37 cellular contexts compared by ENCODE assay signal in genomic region chr2:198795419-198795818, GRCh38.
"Had no signal": no experiment of that assay in that cellular context is flagged by ENCODE, and none has a peak within 500 bp of the region (broad histone marks: within the 10 kb centered on the region; RNA-seq: fewer than 3 reads in every experiment).

No MANE protein-coding gene starts in this region.

- DNase-seq: activated B cell treated with CpG ODN at 0.5 μM for 24 hours; activated CD4-positive, alpha-beta memory T cell treated with anti-CD3 and anti-CD28 coated beads for 36 hours; activated CD4-positive, alpha-beta T cell treated with anti-CD3 and anti-CD28 coated beads for 4 hours; activated CD4-positive, alpha-beta T cell treated with anti-CD3 and anti-CD28 coated beads, Interleukin-2, amount 10 ng/mL, durations not matched to agents 24 days and 14 days; activated CD4-positive, alpha-beta T cell treated with anti-CD3 and anti-CD28 coated beads, Interleukin-2, amount 50 U/mL, for 1 hour; activated CD4-positive, alpha-beta T cell treated with anti-CD3 and anti-CD28 coated beads, Interleukin-2, amount 50 U/mL, for 4 hours; activated CD4-positive, CD25-positive, alpha-beta regulatory T cell treated with anti-CD3 and anti-CD28 coated beads, Interleukin-2, amount 50 U/mL, for 72 hours; activated CD8-positive, alpha-beta memory T cell treated with anti-CD3 and anti-CD28 coated beads, Interleukin-2, amount 50 U/mL, for 4 hours; activated CD8-positive, alpha-beta T cell treated with anti-CD3 and anti-CD28 coated beads for 36 hours; activated effector memory CD4-positive, alpha-beta T cell treated with Interleukin-2 at 50 U/mL for 16 hours; activated gamma-delta T cell; activated naive CD4-positive, alpha-beta T cell treated with anti-CD3 and anti-CD28 coated beads, Interleukin-2, amount 10 ng/mL, durations not matched to agents 7 days and 5 days; activated naive CD4-positive, alpha-beta T cell treated with Interleukin-2 at 50 U/mL for 16 hours; activated naive CD8-positive, alpha-beta T cell treated with anti-CD3 and anti-CD28 coated beads, Interleukin-2, amount 10 ng/mL, durations not matched to agents 7 days and 5 days; activated naive CD8-positive, alpha-beta T cell treated with anti-CD3 and anti-CD28 coated beads, Interleukin-2, amount 50 U/mL, for 24 hours; activated T-cell treated with anti-CD3 and anti-CD28 coated beads for 4 hours; activated T-cell treated with anti-CD3 and anti-CD28 coated beads, Interleukin-2, amount 50 U/mL, for 1 hour; activated T-cell treated with anti-CD3 and anti-CD28 coated beads, Interleukin-2, amount 50 U/mL, for 4 hours; activated T-cell treated with anti-CD3 and anti-CD28 coated beads, Interleukin-2, amount 50 U/mL, for 72 hours; amygdala; anterior cingulate cortex; caudate nucleus; SW 1271; T-helper 1 cell; T-helper 2 cell; T-helper 9 cell had no signal

- H3K9me3 ChIP-seq: ascending aorta had no signal

- H3K27me3 Mint-ChIP-seq: activated B cell treated with CpG ODN at 0.5 μM for 24 hours; activated CD4-positive, alpha-beta memory T cell treated with anti-CD3 and anti-CD28 coated beads for 36 hours; activated CD4-positive, alpha-beta T cell treated with anti-CD3 and anti-CD28 coated beads, Interleukin-2, amount 10 ng/mL, durations not matched to agents 24 days and 14 days; activated CD8-positive, alpha-beta T cell treated with anti-CD3 and anti-CD28 coated beads for 36 hours; activated naive CD4-positive, alpha-beta T cell treated with anti-CD3 and anti-CD28 coated beads, Interleukin-2, amount 10 ng/mL, durations not matched to agents 7 days and 5 days; activated naive CD4-positive, alpha-beta T cell treated with anti-CD3 and anti-CD28 coated beads, Interleukin-2, amount 50 U/mL, for 24 hours; activated naive CD8-positive, alpha-beta T cell; activated naive CD8-positive, alpha-beta T cell treated with anti-CD3 and anti-CD28 coated beads, Interleukin-2, amount 10 ng/mL, durations not matched to agents 7 days and 5 days; activated naive CD8-positive, alpha-beta T cell treated with anti-CD3 and anti-CD28 coated beads, Interleukin-2, amount 50 U/mL, for 24 hours; central memory CD8-positive, alpha-beta T cell had no signal

- H3K4me3 ChIP-seq: ascending aorta, cardiac muscle cell had no signal

- ATAC-seq: activated CD8-positive, alpha-beta T cell treated with anti-CD3 and anti-CD28 coated beads for 36 hours; activated naive CD8-positive, alpha-beta T cell treated with anti-CD3 and anti-CD28 coated beads, Interleukin-2, amount 50 U/mL, for 24 hours; activated T-cell treated with anti-CD3 and anti-CD28 coated beads, Interleukin-2, amount 50 U/mL, for 4 hours; activated T-cell treated with anti-CD3 and anti-CD28 coated beads, Interleukin-2, amount 50 U/mL, for 72 hours had no signal

- H3K4me1 ChIP-seq: ascending aorta had no signal

- H3K4me1 Mint-ChIP-seq: activated B cell treated with CpG ODN at 0.5 μM for 24 hours; activated CD4-positive, alpha-beta T cell treated with anti-CD3 and anti-CD28 coated beads, Interleukin-2, amount 10 ng/mL, durations not matched to agents 24 days and 14 days; activated naive CD4-positive, alpha-beta T cell treated with anti-CD3 and anti-CD28 coated beads, Interleukin-2, amount 10 ng/mL, durations not matched to agents 7 days and 5 days; activated naive CD4-positive, alpha-beta T cell treated with anti-CD3 and anti-CD28 coated beads, Interleukin-2, amount 50 U/mL, for 24 hours; activated naive CD8-positive, alpha-beta T cell treated with anti-CD3 and anti-CD28 coated beads, Interleukin-2, amount 10 ng/mL, durations not matched to agents 7 days and 5 days; activated naive CD8-positive, alpha-beta T cell treated with anti-CD3 and anti-CD28 coated beads, Interleukin-2, amount 50 U/mL, for 24 hours; brain; central memory CD8-positive, alpha-beta T cell had no signal

- H3K9me3 Mint-ChIP-seq: activated CD4-positive, alpha-beta memory T cell treated with anti-CD3 and anti-CD28 coated beads for 36 hours; activated CD4-positive, alpha-beta T cell treated with anti-CD3 and anti-CD28 coated beads, Interleukin-2, amount 10 ng/mL, durations not matched to agents 24 days and 14 days; activated CD8-positive, alpha-beta T cell treated with anti-CD3 and anti-CD28 coated beads for 36 hours; activated naive CD4-positive, alpha-beta T cell treated with anti-CD3 and anti-CD28 coated beads, Interleukin-2, amount 10 ng/mL, durations not matched to agents 7 days and 5 days; activated naive CD8-positive, alpha-beta T cell treated with anti-CD3 and anti-CD28 coated beads, Interleukin-2, amount 50 U/mL, for 24 hours; activated T-cell treated with anti-CD3 and anti-CD28 coated beads, Interleukin-2, amount 50 U/mL, for 4 hours; activated T-cell treated with anti-CD3 and anti-CD28 coated beads, Interleukin-2, amount 50 U/mL, for 72 hours; activated T-helper 2 cell treated with anti-CD3 and anti-CD28 coated beads, Interferon-gamma antibody, Interleukin-2, Interleukin-4, amounts not matched to agents 10 μg/mL and 5 μg/mL and 100 μg/mL, durations not matched to agents 14 hours and 24 hours and 36 hours; brain; central memory CD8-positive, alpha-beta T cell; T-helper 1 cell treated with Interleukin-12 subunit alpha and Interleukin-12 subunit beta and Interleukin-4 antibody, amounts not matched to agents 30 μg/mL and 1 μg/mL, for 36 hours; T-helper 2 cell treated with Interferon-gamma antibody and Interleukin-4, amounts not matched to agents 5 μg/mL and 100 μg/mL, for 36 hours had no signal

- H3K4me3 Mint-ChIP-seq: activated B cell treated with CpG ODN at 0.5 μM for 24 hours; activated CD4-positive, alpha-beta memory T cell treated with anti-CD3 and anti-CD28 coated beads for 36 hours; activated CD4-positive, alpha-beta T cell treated with anti-CD3 and anti-CD28 coated beads, Interleukin-2, amount 10 ng/mL, durations not matched to agents 24 days and 14 days; activated CD8-positive, alpha-beta T cell treated with anti-CD3 and anti-CD28 coated beads for 36 hours; activated naive CD4-positive, alpha-beta T cell treated with anti-CD3 and anti-CD28 coated beads, Interleukin-2, amount 10 ng/mL, durations not matched to agents 7 days and 5 days; activated naive CD4-positive, alpha-beta T cell treated with anti-CD3 and anti-CD28 coated beads, Interleukin-2, amount 50 U/mL, for 24 hours; activated naive CD8-positive, alpha-beta T cell; activated naive CD8-positive, alpha-beta T cell treated with anti-CD3 and anti-CD28 coated beads, Interleukin-2, amount 10 ng/mL, durations not matched to agents 7 days and 5 days; activated naive CD8-positive, alpha-beta T cell treated with anti-CD3 and anti-CD28 coated beads, Interleukin-2, amount 50 U/mL, for 24 hours; activated T-cell treated with anti-CD3 and anti-CD28 coated beads, Interleukin-2, amount 50 U/mL, for 4 hours; activated T-cell treated with anti-CD3 and anti-CD28 coated beads, Interleukin-2, amount 50 U/mL, for 72 hours; brain; central memory CD8-positive, alpha-beta T cell; T-helper 1 cell treated with Interleukin-12 subunit alpha and Interleukin-12 subunit beta and Interleukin-4 antibody, amounts not matched to agents 30 μg/mL and 1 μg/mL, for 36 hours; T-helper 2 cell treated with Interferon-gamma antibody and Interleukin-4, amounts not matched to agents 5 μg/mL and 100 μg/mL, for 36 hours had no signal

- H3K36me3 Mint-ChIP-seq: activated CD4-positive, alpha-beta memory T cell treated with anti-CD3 and anti-CD28 coated beads for 36 hours; activated naive CD4-positive, alpha-beta T cell treated with anti-CD3 and anti-CD28 coated beads, Interleukin-2, amount 10 ng/mL, durations not matched to agents 7 days and 5 days; activated naive CD4-positive, alpha-beta T cell treated with anti-CD3 and anti-CD28 coated beads, Interleukin-2, amount 50 U/mL, for 24 hours; activated naive CD8-positive, alpha-beta T cell; activated naive CD8-positive, alpha-beta T cell treated with anti-CD3 and anti-CD28 coated beads, Interleukin-2, amount 10 ng/mL, durations not matched to agents 7 days and 5 days; brain had no signal

- H3K36me3 ChIP-seq: ascending aorta, cardiac muscle cell had no signal

- H3K27ac Mint-ChIP-seq: activated B cell treated with CpG ODN at 0.5 μM for 24 hours; activated CD4-positive, alpha-beta memory T cell treated with anti-CD3 and anti-CD28 coated beads for 36 hours; activated CD4-positive, alpha-beta T cell treated with anti-CD3 and anti-CD28 coated beads, Interleukin-2, amount 10 ng/mL, durations not matched to agents 24 days and 14 days; activated CD8-positive, alpha-beta T cell treated with anti-CD3 and anti-CD28 coated beads for 36 hours; activated naive CD4-positive, alpha-beta T cell treated with anti-CD3 and anti-CD28 coated beads, Interleukin-2, amount 10 ng/mL, durations not matched to agents 7 days and 5 days; activated naive CD4-positive, alpha-beta T cell treated with anti-CD3 and anti-CD28 coated beads, Interleukin-2, amount 50 U/mL, for 24 hours; activated naive CD8-positive, alpha-beta T cell; activated naive CD8-positive, alpha-beta T cell treated with anti-CD3 and anti-CD28 coated beads, Interleukin-2, amount 10 ng/mL, durations not matched to agents 7 days and 5 days; activated naive CD8-positive, alpha-beta T cell treated with anti-CD3 and anti-CD28 coated beads, Interleukin-2, amount 50 U/mL, for 24 hours; activated T-cell treated with anti-CD3 and anti-CD28 coated beads, Interleukin-2, amount 50 U/mL, for 72 hours; activated T-helper 2 cell treated with anti-CD3 and anti-CD28 coated beads, Interferon-gamma antibody, Interleukin-2, Interleukin-4, amounts not matched to agents 10 μg/mL and 5 μg/mL and 100 μg/mL, durations not matched to agents 14 hours and 24 hours and 36 hours; brain; T-helper 1 cell treated with Interleukin-12 subunit alpha and Interleukin-12 subunit beta and Interleukin-4 antibody, amounts not matched to agents 30 μg/mL and 1 μg/mL, for 36 hours; T-helper 2 cell treated with Interferon-gamma antibody and Interleukin-4, amounts not matched to agents 5 μg/mL and 100 μg/mL, for 36 hours had no signal

- FAIRE-seq: bronchial epithelial cell, TTC549 had no signal

- H3K27me3 ChIP-seq: ascending aorta, cardiac muscle cell had no signal
